In genomic region chr14:23430733-23431105, GRCh38 we compare ENCODE assay signal across 14 cellular contexts. TPM values are rescaled to one million over a fixed set of nuclear protein-coding genes. Genes with fewer than 3 reads are reported as not detected.
DNase-seq lines count a peak whose midpoint lies in the region; ATAC-seq and TF ChIP-seq lines count a peak whose summit lies in the region.
"Had no signal": no experiment of that assay in that cellular context is flagged by ENCODE, and none has a peak within 500 bp of the region (broad histone marks: within the 10 kb centered on the region; RNA-seq: fewer than 3 reads in every experiment).

No MANE protein-coding gene starts in this region.

- H3K4me3 ChIP-seq in right cardiac atrium (ENCODE audit: low read length) (no peak overlapping the region), lower lobe of right lung (no peak overlapping the region)
- H3K4me3 ChIP-seq: stomach had no signal

- 7% methylated on average over 1 of the region's 1 CpG for WGBS in right cardiac atrium

- peak overlapping the region; percentile 4 for H3K27ac ChIP-seq in right cardiac atrium (ENCODE audit: low read length)
- H3K27ac ChIP-seq in lower lobe of right lung, result no peak overlapping the region
- H3K27ac ChIP-seq: stomach had no signal

- no peak for DNase-seq in right cardiac atrium
- DNase-seq in cardiac septum (ENCODE audit: low spot score), result no peak
- peak; percentile 1 for DNase-seq in amniotic epithelial cell (ENCODE audit: low read depth)
- DNase-seq in left kidney (ENCODE audit: low read depth, low spot score), result peak; percentile 82
- no peak for DNase-seq in lower lobe of right lung
- DNase-seq in dedifferentiated amniotic fluid mesenchymal stem cell (ENCODE audit: extremely low spot score), result no peak
- no peak for DNase-seq in foreskin melanocyte
- DNase-seq: activated CD4-positive, alpha-beta T cell treated with anti-CD3 and anti-CD28 coated beads for 1 hour; CD4-positive, CD25-positive, alpha-beta regulatory T cell; NCI-H1048; Right ventricle myocardium superior; stomach had no signal

- no peaks in the 10 kb centered on the region for H3K27me3 ChIP-seq in right cardiac atrium (ENCODE audit: control insufficient read depth, insufficient read depth)
- H3K27me3 ChIP-seq in lower lobe of right lung (ENCODE audit: low read depth), result no peaks in the 10 kb centered on the region

- intact Hi-C loops in right cardiac atrium (cut with DNase I), result no loop called here
- intact Hi-C loops in cardiac septum (cut with DNase I), result no loop called here
- intact Hi-C loops in lower lobe of right lung (cut with DNase I), result no loop called here

- no peak for ATAC-seq in right cardiac atrium
- no peak for ATAC-seq in HG02763 (IDR thresholded peaks at IDR 0.05; ENCODE audit: unreplicated experiment)
- ATAC-seq in lower lobe of right lung, result no peak

- H3K4me1 ChIP-seq in right cardiac atrium (ENCODE audit: control insufficient read depth, insufficient read depth, low read length), result no peaks in the 10 kb centered on the region
- H3K4me1 ChIP-seq in lower lobe of right lung, result no peaks in the 10 kb centered on the region
- H3K4me1 ChIP-seq: stomach had no signal

- no peaks in the 10 kb centered on the region for H3K9me3 ChIP-seq in right cardiac atrium (ENCODE audit: control insufficient read depth, low read length)
- no peaks in the 10 kb centered on the region for H3K9me3 ChIP-seq in lower lobe of right lung
- H3K9me3 ChIP-seq: stomach had no signal

- no peak for TF ChIP-seq CTCF in lower lobe of right lung (IDR thresholded peaks at IDR 0.05)

- no peaks in the 10 kb centered on the region for H3K36me3 ChIP-seq in lower lobe of right lung
- H3K36me3 ChIP-seq: stomach had no signal

RNA-seq across cellular contexts. Expression of gene MYH7, which starts 4.7 kb away (rescaled TPM):
- total RNA-seq in right cardiac atrium, result 1,000 to 10,000 TPM in 1 of 4 donors, 100 to 1,000 TPM in 3; 461 to 2,251 (median 602) TPM
- polyA plus RNA-seq in right cardiac atrium, result 1,734 TPM
- total RNA-seq in cardiac septum, result 13,582 TPM
- total RNA-seq in lower lobe of right lung, result 0.09 TPM
- total RNA-seq: CD4-positive, CD25-positive, alpha-beta regulatory T cell; mesenteric fat pad had no signal
- polyA plus RNA-seq: CD4-positive, CD25-positive, alpha-beta regulatory T cell had no signal

RNA-seq across cellular contexts. Expression of gene MYH6, which starts 22.6 kb away (rescaled TPM):
- over 10,000 TPM; 12,862 to 15,773 (median 14,347) TPM for total RNA-seq in right cardiac atrium
- polyA plus RNA-seq in right cardiac atrium, result 11,120 TPM
- total RNA-seq in cardiac septum, result 170 TPM
- 0.62 TPM for total RNA-seq in lower lobe of right lung
- total RNA-seq: CD4-positive, CD25-positive, alpha-beta regulatory T cell; mesenteric fat pad had no signal
- polyA plus RNA-seq: CD4-positive, CD25-positive, alpha-beta regulatory T cell had no signal

RNA-seq across cellular contexts. Expression of gene NGDN, which starts 38.8 kb away (rescaled TPM):
- 10 to 100 TPM; 19.3 to 23.4 (median 21.8) TPM for total RNA-seq in right cardiac atrium
- polyA plus RNA-seq in right cardiac atrium, result 26.8 TPM
- total RNA-seq in cardiac septum, result 16.2 TPM
- 33.3 TPM for total RNA-seq in lower lobe of right lung

RNA-seq across cellular contexts. Expression of gene CMTM5, which starts 53.9 kb away (rescaled TPM):
- total RNA-seq in right cardiac atrium, result 1 to 10 TPM in 3 of 4 donors, under 1 TPM in 1; 0.36 to 1.4 (median 1.2) TPM
- 13.9 TPM for polyA plus RNA-seq in right cardiac atrium
- not detected for total RNA-seq in cardiac septum
- total RNA-seq in lower lobe of right lung, result 1.4 TPM
- total RNA-seq: mesenteric fat pad had no signal
- polyA plus RNA-seq: CD4-positive, CD25-positive, alpha-beta regulatory T cell had no signal

RNA-seq across cellular contexts. Expression of gene IL25, which starts 58.1 kb away (rescaled TPM):
- total RNA-seq in right cardiac atrium (not detected), cardiac septum (not detected), lower lobe of right lung (not detected)
- 0.09 TPM for polyA plus RNA-seq in right cardiac atrium
- total RNA-seq: CD4-positive, CD25-positive, alpha-beta regulatory T cell; mesenteric fat pad; Right ventricle myocardium superior; stomach had no signal
- polyA plus RNA-seq: CD4-positive, CD25-positive, alpha-beta regulatory T cell; stomach had no signal

Comparison
In these comparisons a context has a peak if more than half of its experiments do, and no peak if none do; other contexts are left out.
1. DNase-seq: peak in amniotic epithelial cell (single experiment) and left kidney (single experiment); none in right cardiac atrium (0 of 3), cardiac septum (single experiment), lower lobe of right lung (single experiment), dedifferentiated amniotic fluid mesenchymal stem cell (single experiment) and foreskin melanocyte (single experiment).
2. RNA of gene MYH7, which starts 4.7 kb away (total RNA-seq): 13,582 TPM in cardiac septum (single experiment) and 461 to 2,251 TPM in right cardiac atrium; 0.09 TPM in lower lobe of right lung (single experiment); every median in the first group is over 100 times any median in the second.
3. RNA of gene MYH6, which starts 22.6 kb away (total RNA-seq): 12,862 to 15,773 TPM in right cardiac atrium and 170 TPM in cardiac septum (single experiment); 0.62 TPM in lower lobe of right lung (single experiment); every median in the first group is over 100 times any median in the second.